In genomic region chr6:155327326-155328073, GRCh38 we compare ENCODE assay signal across 8 cellular contexts. TPM values are rescaled to one million over a fixed set of nuclear protein-coding genes. Genes with fewer than 3 reads are reported as not detected.
DNase-seq lines count a peak whose midpoint lies in the region; ATAC-seq, FAIRE-seq and TF ChIP-seq lines count a peak whose summit lies in the region.

No MANE protein-coding gene starts in this region.

- H3K4me3 ChIP-seq in AG10803 (ENCODE audit: low read length) (no peak overlapping the region), PC-3 (ENCODE audit: low read length) (no peak overlapping the region), fibroblast of pulmonary artery (replicated peaks; ENCODE audit: low read depth, low read length) (no peak overlapping the region), parathyroid adenoma (ENCODE audit: low read depth, low read length) (no peak overlapping the region)

- H3K4me2 ChIP-seq in PC-3 (ENCODE audit: low read length) (no peak overlapping the region), parathyroid adenoma (ENCODE audit: low read length) (no peak overlapping the region)

- no TSS peak for BruUV-seq in PC-3 (replicated peaks; lab: Mats Ljungman, UMichigan)

- H3K9ac ChIP-seq in PC-3 (ENCODE audit: low read length) (peak overlapping the region; percentile 19), parathyroid adenoma (no peak overlapping the region)

- peak; percentile 63 for ATAC-seq in PC-3

- no peaks in the 10 kb centered on the region for H3K36me3 ChIP-seq in PC-3 (ENCODE audit: low read depth, low read length)
- H3K36me3 ChIP-seq in parathyroid adenoma (ENCODE audit: control insufficient read depth, insufficient read depth, low read length): no peaks in the 10 kb centered on the region

- no peaks in the 10 kb centered on the region for H3K27me3 Mint-ChIP-seq in type B pancreatic cell

- H3K79me2 ChIP-seq in PC-3 (ENCODE audit: low read length): no peaks in the 10 kb centered on the region
- H3K79me2 ChIP-seq in parathyroid adenoma: no peaks in the 10 kb centered on the region

- no peaks in the 10 kb centered on the region for H4K20me1 ChIP-seq in PC-3 (ENCODE audit: low read length)

- intact Hi-C loops in PC-3 (cut with micrococcal nuclease): loop anchor here (1.0 kb wide), 3 partner anchors 167 to 438 kb away; no protein-coding TSS in a partner anchor

- CTCF ChIA-PET in PC-3 (lab: Charles Lee): interaction anchor here (0.5 to 0.7 kb wide), 3 partner anchors 167 to 658 kb away, joined by 3 to 5 read pairs (median 3); no protein-coding TSS in a partner anchor

- peak; percentile 74 for DNase-seq in AG10803 (ENCODE audit: low read depth)
- no peak for DNase-seq in GM19239 (ENCODE audit: insufficient read length, low spot score)
- peak; percentile 82 for DNase-seq in HT-29 (ENCODE audit: low spot score)
- peak; percentile 65 for DNase-seq in PC-3
- DNase-seq in activated T-cell treated with anti-CD3 and anti-CD28 coated beads, Interleukin-2, amount 50 U/mL, for 48 hours: peak; percentile 50 to 71
- peak; percentile 88 for DNase-seq in fibroblast of pulmonary artery (ENCODE audit: low read depth)
- DNase-seq in type B pancreatic cell (ENCODE audit: extremely low spot score, unreplicated experiment): no peak

- TF ChIP-seq CTCF in AG10803 (conservative IDR thresholded peaks at IDR 0.05; ENCODE audit: low read length) (peak; percentile 78), PC-3 (conservative IDR thresholded peaks at IDR 0.05; ENCODE audit: low read depth, low read length) (peak; percentile 82), fibroblast of pulmonary artery (IDR thresholded peaks at IDR 0.05; ENCODE audit: low read length, missing control alignments) (peak; percentile 70), parathyroid adenoma (IDR thresholded peaks at IDR 0.05) (peak; percentile 78), type B pancreatic cell (conservative IDR thresholded peaks at IDR 0.05) (peak; percentile 95)

- H3F3A ChIP-seq in PC-3 (ENCODE audit: low read length, unreplicated experiment): no peaks in the 10 kb centered on the region

- H3K4me1 Mint-ChIP-seq in type B pancreatic cell (ENCODE audit: unreplicated experiment): peaks cover 13% of the 10 kb centered on the region

- H3K4me3 Mint-ChIP-seq in type B pancreatic cell: peak overlapping the region; percentile 4

- no peaks in the 10 kb centered on the region for H3K36me3 Mint-ChIP-seq in type B pancreatic cell

- peak overlapping the region; percentile 9 for H3K27ac Mint-ChIP-seq in type B pancreatic cell

- no peaks in the 10 kb centered on the region for H3K9me2 ChIP-seq in PC-3 (replicated peaks; ENCODE audit: low read length)

- H3K4me1 ChIP-seq in PC-3 (ENCODE audit: insufficient read depth, low read length) (peaks cover 28% of the 10 kb centered on the region), parathyroid adenoma (no peaks in the 10 kb centered on the region)

- H3K9me3 ChIP-seq in PC-3 (ENCODE audit: low read length): no peaks in the 10 kb centered on the region
- no peaks in the 10 kb centered on the region for H3K9me3 ChIP-seq in parathyroid adenoma (ENCODE audit: control insufficient read depth, low read length)

- H3K9me3 Mint-ChIP-seq in type B pancreatic cell: no peaks in the 10 kb centered on the region

- POLR2A ChIA-PET in PC-3 (lab: Charles Lee; ENCODE audit: unreplicated experiment): no interaction called here

- H3K27me3 ChIP-seq in PC-3 (ENCODE audit: low read length) (no peaks in the 10 kb centered on the region), parathyroid adenoma (ENCODE audit: control insufficient read depth, insufficient read depth, low read length) (no peaks in the 10 kb centered on the region)

- H3K27ac ChIP-seq in PC-3 (ENCODE audit: low read length) (peak overlapping the region; percentile 33), parathyroid adenoma (no peak overlapping the region)

- H2AFZ ChIP-seq in PC-3 (ENCODE audit: low read length): peak overlapping the region; percentile 45; the same call in 1 of the 2 replicates
- no peak overlapping the region for H2AFZ ChIP-seq in parathyroid adenoma

- FAIRE-seq in GM19239 (lab: Jason Lieb, UNC): peak; percentile 97

RNA-seq across cellular contexts. Expression of gene TFB1M, which starts 13.2 kb away (rescaled TPM):
- total RNA-seq in HT-29 (2014; rRNA removed; shearing (Covaris generic)): 10.0 and 12.9 TPM in 2 replicates
- 23.1 and 25.6 TPM in 2 replicates for total RNA-seq in PC-3 (2014; rRNA removed)
- 18.5 and 25.4 TPM in 2 replicates for total RNA-seq in type B pancreatic cell (ENCODE audit: low replicate concordance)

Comparison
In these comparisons a context has a peak if more than half of its experiments do, and no peak if none do; other contexts are left out.
1. DNase-seq: peak in AG10803 (single experiment), HT-29 (single experiment), PC-3 (single experiment), activated T-cell treated with anti-CD3 and anti-CD28 coated beads, Interleukin-2, amount 50 U/mL, for 48 hours (2 of 2) and fibroblast of pulmonary artery (single experiment); none in GM19239 (single experiment) and type B pancreatic cell (single experiment).
2. Peak in every context shown above with its lines, with median percentiles within 50 percentile points of each other: CTCF ChIP-seq.